ENCODE assay signal across 16 cellular contexts in the genomic region with DNA sequence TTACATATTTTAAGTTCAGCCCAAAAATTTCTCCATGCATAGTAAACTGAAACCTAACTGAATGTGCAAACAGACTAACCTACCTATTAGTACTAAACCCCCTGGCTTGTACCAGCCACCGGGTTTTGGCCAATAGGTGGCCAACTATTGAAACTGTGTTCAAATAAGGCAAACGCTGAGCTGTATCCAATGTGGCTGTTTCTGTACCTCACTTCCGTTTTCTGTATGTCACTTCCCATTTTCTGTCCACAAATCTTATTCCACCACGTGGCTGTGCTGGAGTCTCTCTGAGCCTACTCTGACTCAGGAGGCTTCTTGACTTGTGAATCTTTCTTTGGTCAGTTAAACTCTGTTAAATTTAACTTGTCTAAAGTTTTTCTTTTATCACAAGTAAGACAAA.
DNase-seq lines count a peak whose midpoint lies in the region; ATAC-seq and FAIRE-seq lines count a peak whose summit lies in the region.
"Had no signal": no experiment of that assay in that cellular context is flagged by ENCODE, and none has a peak within 500 bp of the region (broad histone marks: within the 10 kb centered on the region; RNA-seq: fewer than 3 reads in every experiment).

No MANE protein-coding gene starts in this region.

- peak; percentile 30 for DNase-seq in DMS53 (lab: John Stamatoyannopoulos, UW)
- DNase-seq in DMS53 treated with DMSO at 0.1 percent for 48 hours (lab: John Stamatoyannopoulos, UW; ENCODE audit: unreplicated experiment) = no peak
- no peak for DNase-seq in GM19239 (ENCODE audit: insufficient read length, low spot score)
- DNase-seq in NOMO-1 treated with dmso at 0.1 percent for 144 hours (lab: John Stamatoyannopoulos, UW; ENCODE audit: unreplicated experiment) = peak; percentile 59
- no peak for DNase-seq in effector memory CD8-positive, alpha-beta T cell
- no peak for DNase-seq in NCI-H1105 treated with DMSO at 0.1 percent for 48 hours (lab: John Stamatoyannopoulos, UW)
- DNase-seq: activated CD4-positive, alpha-beta T cell treated with anti-CD3 and anti-CD28 coated beads, Interleukin-2, amount 50 U/mL, for 1 hour; Caco-2; HCEC 1CT; hippocampal formation; NCI-H1930; NCI-H774 had no signal

- H3K9me3 Mint-ChIP-seq in effector memory CD8-positive, alpha-beta T cell = no peaks in the 10 kb centered on the region
- H3K9me3 Mint-ChIP-seq: activated naive CD4-positive, alpha-beta T cell treated with anti-CD3 and anti-CD28 coated beads, Interleukin-2, amount 50 U/mL, for 72 hours; central memory CD8-positive, alpha-beta T cell had no signal

- peaks cover 16 to 24% of the 10 kb centered on the region in 2 donors for H3K27me3 Mint-ChIP-seq in effector memory CD8-positive, alpha-beta T cell

- no peak overlapping the region for H3K4me3 Mint-ChIP-seq in effector memory CD8-positive, alpha-beta T cell
- H3K4me3 Mint-ChIP-seq: central memory CD8-positive, alpha-beta T cell had no signal

- H3K36me3 Mint-ChIP-seq in effector memory CD8-positive, alpha-beta T cell (ENCODE audit: insufficient read depth) = no peaks in the 10 kb centered on the region
- H3K36me3 Mint-ChIP-seq: activated naive CD4-positive, alpha-beta T cell treated with anti-CD3 and anti-CD28 coated beads, Interleukin-2, amount 50 U/mL, for 72 hours had no signal

- peak; percentile 46 for ATAC-seq in effector memory CD8-positive, alpha-beta T cell (replicated peaks)
- ATAC-seq in HG03354 (IDR thresholded peaks at IDR 0.05; ENCODE audit: poor library complexity, severe bottlenecking, unreplicated experiment) (no peak), GM18867 (IDR thresholded peaks at IDR 0.05; ENCODE audit: unreplicated experiment) (no peak)

- H3K4me1 Mint-ChIP-seq in effector memory CD8-positive, alpha-beta T cell (ENCODE audit: low read depth in 2 of 2) = no peaks in the 10 kb centered on the region
- H3K4me1 Mint-ChIP-seq: central memory CD8-positive, alpha-beta T cell had no signal

- H3K27ac Mint-ChIP-seq in effector memory CD8-positive, alpha-beta T cell = no peak overlapping the region
- H3K27ac Mint-ChIP-seq: activated naive CD4-positive, alpha-beta T cell treated with anti-CD3 and anti-CD28 coated beads, Interleukin-2, amount 50 U/mL, for 72 hours had no signal

- FAIRE-seq in GM19239 (lab: Jason Lieb, UNC) = peak; percentile 63

Comparison
In these comparisons a context has a peak if more than half of its experiments do, and no peak if none do; other contexts are left out.
1. DNase-seq: peak in DMS53 (single experiment) and NOMO-1 treated with dmso at 0.1 percent for 144 hours (single experiment); none in DMS53 treated with DMSO at 0.1 percent for 48 hours (single experiment), GM19239 (single experiment), effector memory CD8-positive, alpha-beta T cell (0 of 3) and NCI-H1105 treated with DMSO at 0.1 percent for 48 hours (single experiment).